ENCODE assay signal across 1 cellular context in the genomic region with DNA sequence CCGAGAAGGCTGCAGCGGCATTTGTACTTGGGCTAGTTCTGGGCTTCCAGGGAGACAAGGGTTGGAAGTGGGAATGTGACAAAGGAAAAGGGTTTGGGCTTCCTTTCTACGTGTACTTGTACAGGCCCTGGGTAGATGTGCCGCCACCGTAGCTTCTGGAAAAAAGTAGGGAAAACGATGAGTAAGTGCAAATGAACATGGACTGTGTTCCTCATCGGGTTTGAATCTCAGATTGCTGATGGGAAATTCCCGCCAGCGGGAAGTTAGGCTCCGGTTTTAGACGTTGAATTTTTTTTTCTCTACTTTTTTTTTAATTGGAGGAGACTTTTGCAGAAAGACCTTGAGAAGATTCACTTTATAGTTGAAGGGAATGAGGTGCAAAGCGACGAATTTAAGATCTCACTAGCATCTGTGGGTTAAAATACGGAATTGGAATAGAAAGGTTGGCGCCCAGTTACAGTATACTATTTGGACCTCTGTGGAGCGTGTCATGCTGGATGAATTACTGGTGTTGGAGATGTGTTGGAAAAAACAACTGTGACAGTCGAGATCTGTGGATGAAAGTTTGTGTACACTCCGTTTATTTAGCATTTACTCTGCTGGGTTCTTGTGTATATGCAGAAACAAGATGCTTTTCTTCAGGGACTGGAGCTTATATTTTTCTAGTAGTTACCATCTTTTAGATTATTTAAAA.
TF ChIP-seq lines count a peak whose summit lies in the region.

No MANE protein-coding gene starts in this region.

TF ChIP-seq in HepG2, 621 proteins besides CTCF, POLR2A, EP300 and RAD21:
- TF ChIP-seq SIN3B (IDR thresholded peaks at IDR 0.05; ENCODE audit: low read length) (peak; percentile 20; the same call in 1 of the 2 replicates), ZNF317 (CRISPR knock-in tag; IDR thresholded peaks at IDR 0.05) (0 out of 2 replicates have a peak, but pooled peaks have one; percentile 23), SALL1 (CRISPR knock-in tag; IDR thresholded peaks at IDR 0.05) (0 out of 2 replicates have a peak, but pooled peaks have one; percentile 5), MAFF (IDR thresholded peaks at IDR 0.05; ENCODE audit: low read depth, low read length) (peak; percentile 26; the same call in 1 of the 2 replicates), MAFK (conservative IDR thresholded peaks at IDR 0.05 in 1 of 2, IDR thresholded peaks at IDR 0.05 in 1 of 2; ENCODE audit: low read length in 2 of 2) (peak; percentile 28 to 33; a peak in 2 of 4 replicates), U2AF1 (optimal IDR thresholded peaks at IDR 0.05; ENCODE audit: low read depth, low read length) (peak; percentile 35), JARID2 (CRISPR knock-in tag; IDR thresholded peaks at IDR 0.05; ENCODE audit: insufficient replicate concordance) (no peak), SAP130 (CRISPR knock-in tag; IDR thresholded peaks at IDR 0.05; ENCODE audit: low read depth) (peak; percentile 2; the same call in 1 of the 2 replicates), REPIN1 (CRISPR knock-in tag; IDR thresholded peaks at IDR 0.05; ENCODE audit: borderline replicate concordance, low read depth) (peak; percentile 33; the same call in 1 of the 2 replicates), NCOA1 (CRISPR knock-in tag; IDR thresholded peaks at IDR 0.05) (0 out of 2 replicates have a peak, but pooled peaks have one; percentile 33), ASH2L (IDR thresholded peaks at IDR 0.05; ENCODE audit: insufficient read length, low read depth, low read length) (peak; percentile 17)
- TF ChIP-seq, protein P1, sequence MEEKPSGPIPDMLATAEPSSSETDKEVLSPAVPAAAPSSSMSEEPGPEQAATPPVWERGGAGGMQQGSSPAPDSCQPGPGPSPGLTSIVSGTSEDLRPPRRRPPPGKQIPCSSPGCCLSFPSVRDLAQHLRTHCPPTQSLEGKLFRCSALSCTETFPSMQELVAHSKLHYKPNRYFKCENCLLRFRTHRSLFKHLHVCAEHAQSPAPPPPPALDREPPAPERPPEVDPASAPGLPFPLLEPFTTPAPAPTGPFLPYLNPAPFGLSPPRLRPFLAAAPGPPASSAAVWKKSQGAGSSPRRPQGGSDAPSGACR (CRISPR knock-in tag; IDR thresholded peaks at IDR 0.05), result 0 out of 2 replicates have a peak, but pooled peaks have one; percentile 52
- TF ChIP-seq, protein P2, sequence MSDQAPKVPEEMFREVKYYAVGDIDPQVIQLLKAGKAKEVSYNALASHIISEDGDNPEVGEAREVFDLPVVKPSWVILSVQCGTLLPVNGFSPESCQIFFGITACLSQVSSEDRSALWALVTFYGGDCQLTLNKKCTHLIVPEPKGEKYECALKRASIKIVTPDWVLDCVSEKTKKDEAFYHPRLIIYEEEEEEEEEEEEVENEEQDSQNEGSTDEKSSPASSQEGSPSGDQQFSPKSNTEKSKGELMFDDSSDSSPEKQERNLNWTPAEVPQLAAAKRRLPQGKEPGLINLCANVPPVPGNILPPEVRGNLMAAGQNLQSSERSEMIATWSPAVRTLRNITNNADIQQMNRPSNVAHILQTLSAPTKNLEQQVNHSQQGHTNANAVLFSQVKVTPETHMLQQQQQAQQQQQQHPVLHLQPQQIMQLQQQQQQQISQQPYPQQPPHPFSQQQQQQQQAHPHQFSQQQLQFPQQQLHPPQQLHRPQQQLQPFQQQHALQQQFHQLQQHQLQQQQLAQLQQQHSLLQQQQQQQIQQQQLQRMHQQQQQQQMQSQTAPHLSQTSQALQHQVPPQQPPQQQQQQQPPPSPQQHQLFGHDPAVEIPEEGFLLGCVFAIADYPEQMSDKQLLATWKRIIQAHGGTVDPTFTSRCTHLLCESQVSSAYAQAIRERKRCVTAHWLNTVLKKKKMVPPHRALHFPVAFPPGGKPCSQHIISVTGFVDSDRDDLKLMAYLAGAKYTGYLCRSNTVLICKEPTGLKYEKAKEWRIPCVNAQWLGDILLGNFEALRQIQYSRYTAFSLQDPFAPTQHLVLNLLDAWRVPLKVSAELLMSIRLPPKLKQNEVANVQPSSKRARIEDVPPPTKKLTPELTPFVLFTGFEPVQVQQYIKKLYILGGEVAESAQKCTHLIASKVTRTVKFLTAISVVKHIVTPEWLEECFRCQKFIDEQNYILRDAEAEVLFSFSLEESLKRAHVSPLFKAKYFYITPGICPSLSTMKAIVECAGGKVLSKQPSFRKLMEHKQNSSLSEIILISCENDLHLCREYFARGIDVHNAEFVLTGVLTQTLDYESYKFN (CRISPR knock-in tag; conservative IDR thresholded peaks at IDR 0.05), result 0 out of 2 replicates have a peak, but pooled peaks have one; percentile 11
- TF ChIP-seq, protein P3, sequence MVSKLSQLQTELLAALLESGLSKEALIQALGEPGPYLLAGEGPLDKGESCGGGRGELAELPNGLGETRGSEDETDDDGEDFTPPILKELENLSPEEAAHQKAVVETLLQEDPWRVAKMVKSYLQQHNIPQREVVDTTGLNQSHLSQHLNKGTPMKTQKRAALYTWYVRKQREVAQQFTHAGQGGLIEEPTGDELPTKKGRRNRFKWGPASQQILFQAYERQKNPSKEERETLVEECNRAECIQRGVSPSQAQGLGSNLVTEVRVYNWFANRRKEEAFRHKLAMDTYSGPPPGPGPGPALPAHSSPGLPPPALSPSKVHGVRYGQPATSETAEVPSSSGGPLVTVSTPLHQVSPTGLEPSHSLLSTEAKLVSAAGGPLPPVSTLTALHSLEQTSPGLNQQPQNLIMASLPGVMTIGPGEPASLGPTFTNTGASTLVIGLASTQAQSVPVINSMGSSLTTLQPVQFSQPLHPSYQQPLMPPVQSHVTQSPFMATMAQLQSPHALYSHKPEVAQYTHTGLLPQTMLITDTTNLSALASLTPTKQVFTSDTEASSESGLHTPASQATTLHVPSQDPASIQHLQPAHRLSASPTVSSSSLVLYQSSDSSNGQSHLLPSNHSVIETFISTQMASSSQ (IDR thresholded peaks at IDR 0.05; ENCODE audit: low read depth), result no peak
- TF ChIP-seq, protein P3 (CRISPR knock-in tag; IDR thresholded peaks at IDR 0.05; ENCODE audit: borderline replicate concordance), result no peak
- TF ChIP-seq, protein P4, sequence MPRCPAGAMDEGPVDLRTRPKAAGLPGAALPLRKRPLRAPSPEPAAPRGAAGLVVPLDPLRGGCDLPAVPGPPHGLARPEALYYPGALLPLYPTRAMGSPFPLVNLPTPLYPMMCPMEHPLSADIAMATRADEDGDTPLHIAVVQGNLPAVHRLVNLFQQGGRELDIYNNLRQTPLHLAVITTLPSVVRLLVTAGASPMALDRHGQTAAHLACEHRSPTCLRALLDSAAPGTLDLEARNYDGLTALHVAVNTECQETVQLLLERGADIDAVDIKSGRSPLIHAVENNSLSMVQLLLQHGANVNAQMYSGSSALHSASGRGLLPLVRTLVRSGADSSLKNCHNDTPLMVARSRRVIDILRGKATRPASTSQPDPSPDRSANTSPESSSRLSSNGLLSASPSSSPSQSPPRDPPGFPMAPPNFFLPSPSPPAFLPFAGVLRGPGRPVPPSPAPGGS (CRISPR knock-in tag; IDR thresholded peaks at IDR 0.05), result no peak
- TF ChIP-seq, protein P5, sequence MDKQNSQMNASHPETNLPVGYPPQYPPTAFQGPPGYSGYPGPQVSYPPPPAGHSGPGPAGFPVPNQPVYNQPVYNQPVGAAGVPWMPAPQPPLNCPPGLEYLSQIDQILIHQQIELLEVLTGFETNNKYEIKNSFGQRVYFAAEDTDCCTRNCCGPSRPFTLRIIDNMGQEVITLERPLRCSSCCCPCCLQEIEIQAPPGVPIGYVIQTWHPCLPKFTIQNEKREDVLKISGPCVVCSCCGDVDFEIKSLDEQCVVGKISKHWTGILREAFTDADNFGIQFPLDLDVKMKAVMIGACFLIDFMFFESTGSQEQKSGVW (CRISPR knock-in tag; IDR thresholded peaks at IDR 0.05; ENCODE audit: borderline replicate concordance), result no peak
